In the genomic region with DNA sequence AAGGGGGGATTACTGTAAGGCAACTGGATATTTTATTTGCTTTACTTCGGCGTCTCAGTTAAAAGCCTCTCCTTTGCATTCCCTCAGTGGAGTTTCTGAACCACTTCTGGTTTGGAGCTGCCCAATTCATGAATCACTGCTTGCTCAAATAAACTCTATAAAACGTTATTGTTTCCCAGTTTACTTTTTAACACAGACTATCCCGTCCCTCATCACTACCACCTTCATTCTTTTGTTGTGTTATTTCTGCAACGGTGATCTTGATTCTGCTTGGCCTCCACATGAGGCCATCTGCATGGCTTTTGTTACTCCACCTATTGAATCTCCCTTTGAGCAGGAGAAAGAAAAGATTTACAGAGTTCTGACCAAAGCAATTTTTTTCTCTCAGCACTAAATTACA, we compare ENCODE assay signal across 18 cellular contexts.
"Had no signal": no experiment of that assay in that cellular context is flagged by ENCODE, and none has a peak within 500 bp of the region (broad histone marks: within the 10 kb centered on the region; RNA-seq: fewer than 3 reads in every experiment).

No MANE protein-coding gene starts in this region.

- H3K27me3 Mint-ChIP-seq: memory B cell had no signal

- H3K4me1 ChIP-seq: adrenal gland, left ventricle myocardium inferior, testis had no signal

- H3K4me3 Mint-ChIP-seq: activated CD8-positive, alpha-beta T cell treated with anti-CD3 and anti-CD28 coated beads, Interleukin-2, amount 10 ng/mL, durations not matched to agents 7 days and 5 days; memory B cell; stimulated activated naive CD8-positive, alpha-beta T cell treated with anti-CD3 and anti-CD28 coated beads, Interleukin-15, Interleukin-2, amounts not matched to agents 100 ng/mL and 50 ng/mL, for 24 hours had no signal

- ATAC-seq: activated CD8-positive, alpha-beta T cell treated with anti-CD3 and anti-CD28 coated beads, Interleukin-2, amount 10 ng/mL, durations not matched to agents 7 days and 5 days; pancreas had no signal

- H3K9me3 ChIP-seq: adrenal gland, left ventricle myocardium inferior, pancreas, testis had no signal

- H3K27ac Mint-ChIP-seq: activated CD8-positive, alpha-beta T cell treated with anti-CD3 and anti-CD28 coated beads, Interleukin-2, amount 10 ng/mL, durations not matched to agents 7 days and 5 days; memory B cell; stimulated activated naive CD8-positive, alpha-beta T cell treated with anti-CD3 and anti-CD28 coated beads, Interleukin-15, Interleukin-2, amounts not matched to agents 100 ng/mL and 50 ng/mL, for 24 hours had no signal

- H3K4me1 Mint-ChIP-seq: memory B cell had no signal

- DNase-seq: activated CD4-positive, alpha-beta T cell treated with anti-CD3 and anti-CD28 coated beads for 48 hours; activated CD8-positive, alpha-beta memory T cell treated with anti-CD3 and anti-CD28 coated beads, Interleukin-2, amount 50 U/mL, for 48 hours; activated CD8-positive, alpha-beta T cell treated with anti-CD3 and anti-CD28 coated beads, Interleukin-2, amount 10 ng/mL, durations not matched to agents 7 days and 5 days; adrenal gland; central memory CD4-positive, alpha-beta T cell; cortex of kidney; effector CD8-positive, alpha-beta T cell; erythroblast; left ventricle myocardium inferior; pancreas; retina; stimulated activated CD4-positive, alpha-beta T cell treated with anti-CD3 and anti-CD28 coated beads, Interleukin-15, amount 100 ng/mL, for 24 hours; stimulated activated CD4-positive, alpha-beta T cell treated with anti-CD3 and anti-CD28 coated beads, Interleukin-4, amount 100 ng/mL, for 24 hours; T-helper 1 cell; testis; WERI-Rb-1 had no signal

- H3K36me3 Mint-ChIP-seq: memory B cell had no signal

- H3K9me3 Mint-ChIP-seq: stimulated activated naive CD8-positive, alpha-beta T cell treated with anti-CD3 and anti-CD28 coated beads, Interleukin-15, Interleukin-2, amounts not matched to agents 100 ng/mL and 50 ng/mL, for 24 hours had no signal

- H3K36me3 ChIP-seq: adrenal gland, left ventricle myocardium inferior, pancreas, WERI-Rb-1 had no signal

- H3K4me3 ChIP-seq: adrenal gland, left ventricle myocardium inferior, pancreas, testis had no signal

- H3K27ac ChIP-seq: adrenal gland, left ventricle myocardium inferior, pancreas, testis, WERI-Rb-1 had no signal

- H3K27me3 ChIP-seq: adrenal gland, pancreas, testis had no signal
